In the genomic region with DNA sequence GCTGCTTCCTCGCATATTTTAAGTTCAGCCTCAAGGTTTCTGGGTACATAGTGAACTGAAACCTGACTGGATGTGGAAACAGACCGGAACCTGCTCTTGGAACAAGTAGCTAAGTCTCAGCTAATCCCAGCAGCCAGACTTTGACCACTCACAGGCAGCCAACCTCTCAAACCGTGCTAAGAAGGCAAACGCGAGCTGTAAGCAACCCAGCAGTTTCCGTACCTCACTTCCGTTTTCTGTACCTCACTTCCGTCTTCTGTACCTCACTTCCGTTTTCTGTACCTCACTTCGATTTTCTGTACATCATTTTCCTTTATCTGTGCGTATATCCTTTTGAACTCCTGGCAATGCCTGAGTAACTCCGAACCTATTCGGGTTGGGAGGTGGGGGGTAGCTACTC, we compare ENCODE assay signal across 12 cellular contexts.
DNase-seq lines count a peak whose midpoint lies in the region; ATAC-seq and TF ChIP-seq lines count a peak whose summit lies in the region.
"Had no signal": no experiment of that assay in that cellular context is flagged by ENCODE, and none has a peak within 500 bp of the region (broad histone marks: within the 10 kb centered on the region; RNA-seq: fewer than 3 reads in every experiment).

No MANE protein-coding gene starts in this region.

- no peaks in the 10 kb centered on the region for H3K36me3 Mint-ChIP-seq in dendritic cell treated with granulocyte-macrophage colony-stimulating factor and Interleukin-4, amounts not matched to agents 40 ng/mL and 50 ng/mL, for 4 days (ENCODE audit: low read depth)

- intact Hi-C loops in dendritic cell treated with granulocyte-macrophage colony-stimulating factor and Interleukin-4, amounts not matched to agents 40 ng/mL and 50 ng/mL, for 4 days (cut with micrococcal nuclease) = no loop called here

- no peaks in the 10 kb centered on the region for H4K20me1 ChIP-seq in smooth muscle cell (ENCODE audit: low read depth)

- no peaks in the 10 kb centered on the region for H3K36me3 ChIP-seq in smooth muscle cell (ENCODE audit: low read depth)

- peaks cover 3% of the 10 kb centered on the region for H3F3A ChIP-seq in smooth muscle cell (ENCODE audit: low read depth)

- no peaks in the 10 kb centered on the region for H3K27me3 ChIP-seq in smooth muscle cell (ENCODE audit: low read depth)

- peak overlapping the region; percentile 82 for H3K27ac Mint-ChIP-seq in dendritic cell treated with granulocyte-macrophage colony-stimulating factor and Interleukin-4, amounts not matched to agents 40 ng/mL and 50 ng/mL, for 4 days
- H3K27ac Mint-ChIP-seq: WTC11 had no signal

- no peaks in the 10 kb centered on the region for H3K9me3 ChIP-seq in smooth muscle cell (replicated peaks; ENCODE audit: low read depth)

- no peaks in the 10 kb centered on the region for H3K79me2 ChIP-seq in smooth muscle cell (ENCODE audit: low read depth)

- no peak overlapping the region for H3K9ac ChIP-seq in smooth muscle cell (ENCODE audit: low read depth)

- H3K4me3 Mint-ChIP-seq in dendritic cell treated with granulocyte-macrophage colony-stimulating factor and Interleukin-4, amounts not matched to agents 40 ng/mL and 50 ng/mL, for 4 days = peak overlapping the region; percentile 74
- H3K4me3 Mint-ChIP-seq: WTC11 had no signal

- ATAC-seq in GM19463 (IDR thresholded peaks at IDR 0.05; ENCODE audit: unreplicated experiment) (no peak), HG03469 (IDR thresholded peaks at IDR 0.05; ENCODE audit: unreplicated experiment) (no peak)
- ATAC-seq: WTC11 had no signal

- TF ChIP-seq CTCF in smooth muscle cell (IDR thresholded peaks at IDR 0.05; ENCODE audit: borderline replicate concordance, insufficient read depth, poor library complexity, severe bottlenecking) = no peak

- peak overlapping the region; percentile 74 for H3K4me2 ChIP-seq in smooth muscle cell

- H3K27me3 Mint-ChIP-seq in dendritic cell treated with granulocyte-macrophage colony-stimulating factor and Interleukin-4, amounts not matched to agents 40 ng/mL and 50 ng/mL, for 4 days = no peaks in the 10 kb centered on the region

- H3K4me1 ChIP-seq in smooth muscle cell (ENCODE audit: low read depth) = no peaks in the 10 kb centered on the region

- peak; percentile 31 for DNase-seq in DMS153 (lab: John Stamatoyannopoulos, UW)
- DNase-seq in DMS153 treated with DMSO at 0.1 percent for 48 hours (lab: John Stamatoyannopoulos, UW; ENCODE audit: unreplicated experiment) = no peak
- DNase-seq in NOMO-1 (lab: John Stamatoyannopoulos, UW; ENCODE audit: unreplicated experiment in 2 of 2) = peak; percentile 81 to 94
- no peak for DNase-seq in smooth muscle cell (lab: John Stamatoyannopoulos, UW; ENCODE audit: unreplicated experiment)
- DNase-seq in NCI-H187 treated with DMSO at 0.1 percent for 48 hours (lab: John Stamatoyannopoulos, UW) = no peak
- DNase-seq: activated effector memory CD4-positive, alpha-beta T cell treated with anti-CD3 and anti-CD28 coated beads, Interleukin-2, amount 50 U/mL, for 16 hours; stimulated activated CD8-positive, alpha-beta memory T cell treated with anti-CD3 and anti-CD28 coated beads, Interleukin-4, amount 100 ng/mL, for 48 hours had no signal

- WGBS in smooth muscle cell (ENCODE audit: low lambda C conversion rate) = 98% methylated on average over 13 of the region's 13 CpGs

- H2AFZ ChIP-seq in smooth muscle cell (ENCODE audit: low read depth) = no peak overlapping the region

- peak overlapping the region; percentile 25 for H3K4me3 ChIP-seq in smooth muscle cell

- peaks cover 14% of the 10 kb centered on the region for H3K9me3 Mint-ChIP-seq in dendritic cell treated with granulocyte-macrophage colony-stimulating factor and Interleukin-4, amounts not matched to agents 40 ng/mL and 50 ng/mL, for 4 days

- no peak overlapping the region for H3K27ac ChIP-seq in smooth muscle cell (ENCODE audit: low read depth)
- H3K27ac ChIP-seq: 22Rv1 had no signal

- H3K4me1 Mint-ChIP-seq in dendritic cell treated with granulocyte-macrophage colony-stimulating factor and Interleukin-4, amounts not matched to agents 40 ng/mL and 50 ng/mL, for 4 days (ENCODE audit: low read depth) = peaks cover 9% of the 10 kb centered on the region

Comparison
In these comparisons a context has a peak if more than half of its experiments do, and no peak if none do; other contexts are left out.
1. DNase-seq: peak in DMS153 (single experiment) and NOMO-1 (2 of 2); none in DMS153 treated with DMSO at 0.1 percent for 48 hours (single experiment), smooth muscle cell (single experiment) and NCI-H187 treated with DMSO at 0.1 percent for 48 hours (single experiment).